1 cellular context compared by ENCODE assay signal in genomic region chr5:10633271-10634049, GRCh38.
TF ChIP-seq lines count a peak whose summit lies in the region.

No MANE protein-coding gene starts in this region.

TF ChIP-seq in H1, 55 proteins besides CTCF, POLR2A, EP300 and RAD21 (continued from another document):
- no peak for TF ChIP-seq FOSL1 (IDR thresholded peaks at IDR 0.05; ENCODE audit: insufficient read depth, low read depth, low read length)
- no peak for TF ChIP-seq TCF12 (IDR thresholded peaks at IDR 0.05; ENCODE audit: low read depth, low read length)
